In genomic region chr7:64088863-64089262, GRCh38 we compare ENCODE assay signal across 5 cellular contexts. TPM values are rescaled to one million over a fixed set of nuclear protein-coding genes. Genes with fewer than 3 reads are reported as not detected.
"Had no signal": no experiment of that assay in that cellular context is flagged by ENCODE, and none has a peak within 500 bp of the region (broad histone marks: within the 10 kb centered on the region; RNA-seq: fewer than 3 reads in every experiment).

No MANE protein-coding gene starts in this region.

RNA-seq across cellular contexts. Expression of gene ZNF727, which starts 43.6 kb away (rescaled TPM):
- total RNA-seq: hepatocyte, kidney epithelial cell, mesothelial cell of epicardium, myocyte had no signal
- polyA plus RNA-seq: hepatocyte, mammary epithelial cell had no signal
